20 cellular contexts compared by ENCODE assay signal in the genomic region with DNA sequence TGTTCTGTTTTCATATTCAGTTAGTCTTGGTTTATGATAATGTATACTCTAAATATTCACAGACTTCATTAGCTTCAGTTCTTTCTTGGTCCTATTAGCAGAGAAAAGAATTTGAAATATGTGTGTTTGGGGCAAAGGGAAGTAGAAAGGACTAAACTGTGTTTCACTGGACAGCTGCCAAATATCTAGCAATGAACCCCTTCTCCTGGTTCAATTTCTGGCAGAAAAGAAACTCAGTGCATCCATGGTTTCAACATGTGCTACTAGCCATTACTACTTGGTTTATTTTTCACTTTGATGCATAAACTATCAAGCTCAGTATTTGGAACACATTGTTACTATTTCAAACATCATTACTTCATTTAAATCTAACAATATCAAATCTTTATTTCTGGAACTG. TPM values are rescaled to one million over a fixed set of nuclear protein-coding genes. Genes with fewer than 3 reads are reported as not detected.
DNase-seq lines count a peak whose midpoint lies in the region; ATAC-seq, FAIRE-seq and TF ChIP-seq lines count a peak whose summit lies in the region.
"Had no signal": no experiment of that assay in that cellular context is flagged by ENCODE, and none has a peak within 500 bp of the region (broad histone marks: within the 10 kb centered on the region; RNA-seq: fewer than 3 reads in every experiment).

No MANE protein-coding gene starts in this region.

- H3K27ac ChIP-seq in pancreas = no peak overlapping the region

- peaks cover 0 to 5% (median 5%) of the 10 kb centered on the region in 3 donors for H3K36me3 ChIP-seq in pancreas

- peaks cover 4% of the 10 kb centered on the region for H3K9me3 Mint-ChIP-seq in stimulated activated effector memory CD8-positive, alpha-beta T cell treated with anti-CD3 and anti-CD28 coated beads, Interleukin-12 subunit alpha, Interleukin-12 subunit beta, amount 100 ng/mL, for 72 hours

- H3K36me3 Mint-ChIP-seq in stimulated activated effector memory CD8-positive, alpha-beta T cell treated with anti-CD3 and anti-CD28 coated beads, Interleukin-12 subunit alpha, Interleukin-12 subunit beta, amount 100 ng/mL, for 72 hours = peaks cover 44% of the 10 kb centered on the region

- H3K4me1 ChIP-seq in pancreas = no peaks in the 10 kb centered on the region

- intact Hi-C loops in pancreas (cut with DNase I) = no loop called here

- peaks cover 0 to 3% (median 0%) of the 10 kb centered on the region in 4 donors for H3K9me3 ChIP-seq in pancreas

- H3K4me1 Mint-ChIP-seq in stimulated activated effector memory CD8-positive, alpha-beta T cell treated with anti-CD3 and anti-CD28 coated beads, Interleukin-12 subunit alpha, Interleukin-12 subunit beta, amount 100 ng/mL, for 72 hours = no peaks in the 10 kb centered on the region
- H3K4me1 Mint-ChIP-seq: B cell, IgD-negative memory B cell had no signal

- DNase-seq in LHCN-M2 (ENCODE audit: low read depth) (peak; percentile 4), dermis blood vessel endothelial cell (peak; percentile 32), iris pigment epithelial cell (ENCODE audit: low read depth) (peak; percentile 44), pancreas (no peak), DMS 273 (lab: John Stamatoyannopoulos, UW; ENCODE audit: unreplicated experiment) (no peak)
- no peak for DNase-seq in stimulated activated effector memory CD8-positive, alpha-beta T cell treated with anti-CD3 and anti-CD28 coated beads, Interleukin-12 subunit alpha, Interleukin-12 subunit beta, amount 100 ng/mL, for 72 hours (ENCODE audit: low spot score in 2 of 2)
- DNase-seq: ACHN; CD4-positive, CD25-positive, alpha-beta regulatory T cell; HCEC 1CT; MV-4-11; NCI-H1417 treated with DMSO at 0.1 percent for 48 hours; NCI-H2029 treated with DMSO at 0.1 percent for 48 hours; NCI-H2171 treated with DMSO at 0.1 percent for 48 hours; NCI-H446 treated with DMSO at 0.1 percent for 48 hours; NK-92 treated with Interleukin-12 subunit alpha and Interleukin-12 subunit beta, amount 100 ng/mL, for 24 hours; OCI-M1; SIG-M5 had no signal

- no peak for TF ChIP-seq CTCF in pancreas (IDR thresholded peaks at IDR 0.05)

- no peak for FAIRE-seq in pancreas (lab: Jason Lieb, UNC)

- H3K27ac Mint-ChIP-seq in stimulated activated effector memory CD8-positive, alpha-beta T cell treated with anti-CD3 and anti-CD28 coated beads, Interleukin-12 subunit alpha, Interleukin-12 subunit beta, amount 100 ng/mL, for 72 hours = no peak overlapping the region
- H3K27ac Mint-ChIP-seq: B cell; CD4-positive, CD25-positive, alpha-beta regulatory T cell; IgD-negative memory B cell had no signal

- ATAC-seq in pancreas (no peak), GM19324 (IDR thresholded peaks at IDR 0.05; ENCODE audit: low FRiP score, unreplicated experiment) (no peak)
- ATAC-seq in stimulated activated effector memory CD8-positive, alpha-beta T cell treated with anti-CD3 and anti-CD28 coated beads, Interleukin-12 subunit alpha, Interleukin-12 subunit beta, amount 100 ng/mL, for 72 hours = no peak

- no peak overlapping the region for H3K4me3 Mint-ChIP-seq in stimulated activated effector memory CD8-positive, alpha-beta T cell treated with anti-CD3 and anti-CD28 coated beads, Interleukin-12 subunit alpha, Interleukin-12 subunit beta, amount 100 ng/mL, for 72 hours
- H3K4me3 Mint-ChIP-seq: B cell; CD4-positive, CD25-positive, alpha-beta regulatory T cell; IgD-negative memory B cell had no signal

- no peaks in the 10 kb centered on the region for H3K27me3 ChIP-seq in pancreas

- no peak overlapping the region for H3K4me3 ChIP-seq in pancreas

RNA-seq across cellular contexts. Expression of a gene that starts 43.6 kb away (rescaled TPM):
- total RNA-seq in LHCN-M2 (2014; rRNA removed) = 12.6 and 14.8 TPM in 2 replicates
- polyA plus RNA-seq in LHCN-M2 (2012) = 4.3 TPM
- total RNA-seq in dermis blood vessel endothelial cell = 15.5 and 18.6 TPM in 2 replicates
- total RNA-seq in pancreas = 10 to 100 TPM in 5 of 6 donors, 1 to 10 TPM in 1; 9.0 to 16.9 (median 11.4) TPM
- 1 to 10 TPM; 2.6 to 5.3 TPM for polyA plus RNA-seq in pancreas

Comparison
In these comparisons a context has a peak if more than half of its experiments do, and no peak if none do; other contexts are left out.
1. DNase-seq: peak in LHCN-M2 (single experiment), dermis blood vessel endothelial cell (single experiment) and iris pigment epithelial cell (single experiment); none in pancreas (0 of 6), DMS 273 (single experiment) and stimulated activated effector memory CD8-positive, alpha-beta T cell treated with anti-CD3 and anti-CD28 coated beads, Interleukin-12 subunit alpha, Interleukin-12 subunit beta, amount 100 ng/mL, for 72 hours (0 of 2).